Comparison of ENCODE assay signal across 23 cellular contexts in genomic region chr4:165308174-165308573, GRCh38. TPM values are rescaled to one million over a fixed set of nuclear protein-coding genes. Genes with fewer than 3 reads are reported as not detected.
DNase-seq lines count a peak whose midpoint lies in the region; ATAC-seq and TF ChIP-seq lines count a peak whose summit lies in the region.
"Had no signal": no experiment of that assay in that cellular context is flagged by ENCODE, and none has a peak within 500 bp of the region (broad histone marks: within the 10 kb centered on the region; RNA-seq: fewer than 3 reads in every experiment).

No MANE protein-coding gene starts in this region.

- ATAC-seq in RWPE2 (ENCODE audit: low read depth), result peak; percentile 62
- no peak for ATAC-seq in psoas muscle
- ATAC-seq in HG03520 (IDR thresholded peaks at IDR 0.05; ENCODE audit: unreplicated experiment), result no peak
- ATAC-seq: CD8-positive, alpha-beta T cell; left ventricle myocardium superior; stimulated activated naive CD8-positive, alpha-beta T cell treated with anti-CD3 and anti-CD28 coated beads, Interleukin-15, amount 100 ng/mL, for 72 hours had no signal

- POLR2A ChIA-PET in GM10248 (lab: Yijun Ruan, JAX), result no interaction called here

- CTCF ChIA-PET in GM10248 (lab: Yijun Ruan, JAX), result no interaction called here

- H3K4me2 ChIP-seq in skeletal muscle satellite cell (ENCODE audit: low read length), result peak overlapping the region; percentile 8

- intact Hi-C loops in psoas muscle (cut with DNase I), result no loop called here

- WGBS in psoas muscle, 3 donors, result 79 to 87% (median 84%) methylated on average over 1 of the region's 1 CpG

- no peak overlapping the region for H3K9ac ChIP-seq in skeletal muscle satellite cell (ENCODE audit: low read depth, low read length)

- TF ChIP-seq CTCF in RWPE2 (IDR thresholded peaks at IDR 0.05; ENCODE audit: poor library complexity, severe bottlenecking) (no peak), fibroblast of the aortic adventitia (IDR thresholded peaks at IDR 0.05; ENCODE audit: insufficient read depth, low read length) (no peak), psoas muscle (IDR thresholded peaks at IDR 0.05) (no peak), GM10248 (IDR thresholded peaks at IDR 0.05; ENCODE audit: control extremely low read depth, extremely low read depth, low read depth, missing control alignments) (no peak)

- peak overlapping the region; percentile 41 for H3K27ac ChIP-seq in RWPE2 (ENCODE audit: poor library complexity, severe bottlenecking)
- no peak overlapping the region for H3K27ac ChIP-seq in psoas muscle
- H3K27ac ChIP-seq: tibial artery had no signal

- H3K27me3 ChIP-seq in RWPE2 (ENCODE audit: insufficient read depth, poor library complexity, severe bottlenecking) (no peaks in the 10 kb centered on the region), skeletal muscle satellite cell (ENCODE audit: control insufficient read depth, insufficient read depth, low read length) (no peaks in the 10 kb centered on the region), psoas muscle (ENCODE audit: insufficient read depth in 3 of 3, low read length in 2 of 3) (no peaks in the 10 kb centered on the region)
- H3K27me3 ChIP-seq: tibial artery had no signal

- H3K4me1 ChIP-seq in RWPE2 (ENCODE audit: insufficient read depth, poor library complexity, severe bottlenecking), result peaks cover 31% of the 10 kb centered on the region
- peaks cover 14% of the 10 kb centered on the region for H3K4me1 ChIP-seq in skeletal muscle satellite cell (ENCODE audit: control insufficient read depth, insufficient read depth, low read length)
- no peaks in the 10 kb centered on the region for H3K4me1 ChIP-seq in psoas muscle
- H3K4me1 ChIP-seq: tibial artery had no signal

- DNase-seq in HCEC 1CT (peak; percentile 45), RWPE2 (ENCODE audit: low spot score) (no peak), fibroblast of the aortic adventitia (ENCODE audit: low read depth) (peak; percentile 45), psoas muscle (no peak), GM10248 (ENCODE audit: extremely low spot score) (no peak)
- DNase-seq: activated CD4-positive, alpha-beta T cell treated with anti-CD3 and anti-CD28 coated beads, Interleukin-2, amount 50 U/mL, for 48 hours; activated CD4-positive, CD25-positive, alpha-beta regulatory T cell; activated CD8-positive, alpha-beta memory T cell treated with anti-CD3 and anti-CD28 coated beads, Interleukin-2, amount 50 U/mL, for 48 hours; activated effector memory CD4-positive, alpha-beta T cell treated with Interleukin-2 at 50 U/mL for 16 hours; activated naive CD8-positive, alpha-beta T cell treated with anti-CD3 and anti-CD28 coated beads, Interleukin-2, amount 10 ng/mL, durations not matched to agents 7 days and 5 days; CD8-positive, alpha-beta T cell; DMS153; foreskin melanocyte; hippocampal formation; left ventricle myocardium superior; NCI-H2081 treated with DMSO at 0.1 percent for 48 hours; NCI-H774; SHP77 treated with DMSO at 0.1 percent for 48 hours; stimulated activated naive CD8-positive, alpha-beta T cell treated with anti-CD3 and anti-CD28 coated beads, Interleukin-15, amount 100 ng/mL, for 72 hours; SW 1271; tibial artery had no signal

- peaks cover 40% of the 10 kb centered on the region for H3K36me3 ChIP-seq in RWPE2 (ENCODE audit: low read depth)
- no peaks in the 10 kb centered on the region for H3K36me3 ChIP-seq in skeletal muscle satellite cell (ENCODE audit: insufficient read depth, low read length)
- no peaks in the 10 kb centered on the region for H3K36me3 ChIP-seq in psoas muscle (ENCODE audit: insufficient read depth in 1 of 2, low read depth in 1 of 2)

- H3K4me3 ChIP-seq in RWPE2 (ENCODE audit: severe bottlenecking) (no peak overlapping the region), fibroblast of the aortic adventitia (ENCODE audit: low read depth, low read length) (no peak overlapping the region), skeletal muscle satellite cell (ENCODE audit: low read length) (no peak overlapping the region), psoas muscle (no peak overlapping the region)
- H3K4me3 ChIP-seq: tibial artery had no signal

- H3K9me3 ChIP-seq in RWPE2 (ENCODE audit: severe bottlenecking) (no peaks in the 10 kb centered on the region), skeletal muscle satellite cell (replicated peaks; ENCODE audit: low read length) (no peaks in the 10 kb centered on the region), psoas muscle (no peaks in the 10 kb centered on the region)
- H3K9me3 ChIP-seq: tibial artery had no signal

RNA-seq across cellular contexts. Expression of gene MSMO1, which starts 19.3 kb away (rescaled TPM):
- total RNA-seq in fibroblast of the aortic adventitia (ENCODE audit: low replicate concordance), result 101 and 141 TPM in 2 replicates
- 82.1 and 226 TPM in 2 replicates for total RNA-seq in skeletal muscle satellite cell (2012; rRNA removed)
- total RNA-seq in psoas muscle, result 1 to 10 TPM; 2.9 to 5.9 (median 4.0) TPM
- polyA plus RNA-seq in psoas muscle, result 1 to 10 TPM; 4.0 to 5.2 (median 4.9) TPM

Comparison
In these comparisons a context has a peak if more than half of its experiments do, and no peak if none do; other contexts are left out.
1. DNase-seq: peak in HCEC 1CT (single experiment) and fibroblast of the aortic adventitia (single experiment); none in RWPE2 (single experiment), psoas muscle (0 of 2) and GM10248 (single experiment).
2. RNA of gene MSMO1, which starts 19.3 kb away (total RNA-seq): 101 to 141 TPM in fibroblast of the aortic adventitia; 2.9 to 5.9 TPM in psoas muscle; every median in the first group is over 10 times any median in the second.